ENCODE assay signal across 8 cellular contexts in the genomic region with DNA sequence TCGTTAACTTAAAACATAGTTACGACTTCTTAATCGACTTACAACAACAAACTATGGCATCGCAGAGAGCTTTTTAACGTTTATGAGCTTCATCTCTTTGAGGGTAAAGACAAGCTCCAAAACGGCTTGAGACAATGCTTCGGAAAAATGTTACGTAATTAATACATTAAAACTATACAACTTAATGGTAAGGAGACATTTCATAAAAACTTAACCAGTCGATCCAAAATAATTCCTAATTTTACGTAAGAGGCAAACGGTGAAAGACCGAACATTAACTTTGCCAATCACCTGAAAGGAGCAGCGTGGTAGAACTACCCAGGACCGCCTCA. TPM values are rescaled to one million over a fixed set of nuclear protein-coding genes. Genes with fewer than 3 reads are reported as not detected.
A peak's percentile ranks its signal among the peaks of the same experiment; 100 is the strongest.
DNase-seq lines count a peak whose midpoint lies in the region; ATAC-seq and TF ChIP-seq lines count a peak whose summit lies in the region.

No MANE protein-coding gene starts in this region.

- WGBS in testis, 2 donors, result 1 to 2% methylated on average over 14 of the region's 14 CpGs

- H3K4me3 ChIP-seq in kidney epithelial cell (ENCODE audit: low read depth, low read length) (peak overlapping the region; percentile 62), testis (peak overlapping the region; percentile 97 to 98)

- peak overlapping the region; percentile 93 for H3K4me3 Mint-ChIP-seq in activated CD4-positive, alpha-beta T cell treated with anti-CD3 and anti-CD28 coated beads, Interleukin-2, amount 10 ng/mL, durations not matched to agents 7 days and 5 days
- H3K4me3 Mint-ChIP-seq in activated naive CD8-positive, alpha-beta T cell treated with anti-CD3 and anti-CD28 coated beads, Interleukin-2, amount 10 ng/mL, durations not matched to agents 7 days and 5 days, result peak overlapping the region; percentile 96

- ATAC-seq in activated naive CD8-positive, alpha-beta T cell treated with anti-CD3 and anti-CD28 coated beads, Interleukin-2, amount 10 ng/mL, durations not matched to agents 7 days and 5 days (ENCODE audit: low read depth), result no peak

- no peaks in the 10 kb centered on the region for H3K27me3 ChIP-seq in kidney epithelial cell (ENCODE audit: control insufficient read depth, insufficient read depth, low read length)
- H3K27me3 ChIP-seq in testis, result no peaks in the 10 kb centered on the region

- H3K4me1 ChIP-seq in testis, result peaks cover 26% of the 10 kb centered on the region

- DNase-seq in activated CD4-positive, alpha-beta T cell treated with anti-CD3 and anti-CD28 coated beads, Interleukin-2, amount 10 ng/mL, durations not matched to agents 7 days and 5 days, result no peak
- no peak for DNase-seq in activated CD4-positive, alpha-beta T cell treated with anti-CD3 and anti-CD28 coated beads, Interleukin-2, amount 50 U/mL, for 48 hours
- no peak for DNase-seq in activated naive CD8-positive, alpha-beta T cell treated with anti-CD3 and anti-CD28 coated beads, Interleukin-2, amount 10 ng/mL, durations not matched to agents 7 days and 5 days
- no peak for DNase-seq in kidney epithelial cell (ENCODE audit: low read depth)
- DNase-seq in testis, result no peak
- DNase-seq in cerebellar nuclear complex (lab: John Stamatoyannopoulos, UW), result no peak
- DNase-seq in NCI-H1694 (lab: John Stamatoyannopoulos, UW), result no peak
- no peak for DNase-seq in NCI-H2107 (lab: John Stamatoyannopoulos, UW)

- POLR2A ChIA-PET in activated CD4-positive, alpha-beta T cell treated with anti-CD3 and anti-CD28 coated beads, Interleukin-2, amount 10 ng/mL, durations not matched to agents 7 days and 5 days (lab: Charles Lee), result no interaction called here
- POLR2A ChIA-PET in activated naive CD8-positive, alpha-beta T cell treated with anti-CD3 and anti-CD28 coated beads, Interleukin-2, amount 10 ng/mL, durations not matched to agents 7 days and 5 days (lab: Charles Lee), result interaction anchor here (0.6 to 2.7 kb wide), 5 partner anchors 9 to 725 kb away, joined by 3 to 20 read pairs (median 7); a partner anchor contains a TSS

- intact Hi-C loops in testis (cut with DNase I; ENCODE audit: low total_unique reads), result no loop called here

- H3K36me3 ChIP-seq in kidney epithelial cell (ENCODE audit: control insufficient read depth, insufficient read depth, low read length) (no peaks in the 10 kb centered on the region), testis (ENCODE audit: low read depth, missing control alignments) (no peaks in the 10 kb centered on the region)

- TF ChIP-seq CTCF in kidney epithelial cell (IDR thresholded peaks at IDR 0.05; ENCODE audit: insufficient read depth, low read length, poor library complexity, severe bottlenecking) (no peak), testis (IDR thresholded peaks at IDR 0.05) (peak in 1 of 3 experiments; percentile 55)

- H3K36me3 Mint-ChIP-seq in activated CD4-positive, alpha-beta T cell treated with anti-CD3 and anti-CD28 coated beads, Interleukin-2, amount 10 ng/mL, durations not matched to agents 7 days and 5 days (ENCODE audit: low read depth), result peaks cover 20% of the 10 kb centered on the region
- H3K36me3 Mint-ChIP-seq in activated naive CD8-positive, alpha-beta T cell treated with anti-CD3 and anti-CD28 coated beads, Interleukin-2, amount 10 ng/mL, durations not matched to agents 7 days and 5 days, result peaks cover 15% of the 10 kb centered on the region

- no peaks in the 10 kb centered on the region for H3K27me3 Mint-ChIP-seq in activated CD4-positive, alpha-beta T cell treated with anti-CD3 and anti-CD28 coated beads, Interleukin-2, amount 10 ng/mL, durations not matched to agents 7 days and 5 days
- no peaks in the 10 kb centered on the region for H3K27me3 Mint-ChIP-seq in activated naive CD8-positive, alpha-beta T cell treated with anti-CD3 and anti-CD28 coated beads, Interleukin-2, amount 10 ng/mL, durations not matched to agents 7 days and 5 days

- peaks cover 59% of the 10 kb centered on the region for H3K4me1 Mint-ChIP-seq in activated CD4-positive, alpha-beta T cell treated with anti-CD3 and anti-CD28 coated beads, Interleukin-2, amount 10 ng/mL, durations not matched to agents 7 days and 5 days
- H3K4me1 Mint-ChIP-seq in activated naive CD8-positive, alpha-beta T cell treated with anti-CD3 and anti-CD28 coated beads, Interleukin-2, amount 10 ng/mL, durations not matched to agents 7 days and 5 days, result peaks cover 48% of the 10 kb centered on the region

- peak overlapping the region; percentile 99 to 100 for H3K27ac ChIP-seq in testis

- H3K9me3 ChIP-seq in testis, result no peaks in the 10 kb centered on the region

- CTCF ChIA-PET in activated CD4-positive, alpha-beta T cell treated with anti-CD3 and anti-CD28 coated beads, Interleukin-2, amount 10 ng/mL, durations not matched to agents 7 days and 5 days (lab: Charles Lee), result interaction anchor here (0.6 to 2.9 kb wide), 16 partner anchors 9 to 1009 kb away, joined by 3 to 28 read pairs (median 4); no protein-coding TSS in a partner anchor

- no peak for TF ChIP-seq POLR2A in testis (IDR thresholded peaks at IDR 0.05)

- H3K9me3 Mint-ChIP-seq in activated CD4-positive, alpha-beta T cell treated with anti-CD3 and anti-CD28 coated beads, Interleukin-2, amount 10 ng/mL, durations not matched to agents 7 days and 5 days, result no peaks in the 10 kb centered on the region
- H3K9me3 Mint-ChIP-seq in activated naive CD8-positive, alpha-beta T cell treated with anti-CD3 and anti-CD28 coated beads, Interleukin-2, amount 10 ng/mL, durations not matched to agents 7 days and 5 days, result no peaks in the 10 kb centered on the region

- peak overlapping the region; percentile 100 for H3K27ac Mint-ChIP-seq in activated CD4-positive, alpha-beta T cell treated with anti-CD3 and anti-CD28 coated beads, Interleukin-2, amount 10 ng/mL, durations not matched to agents 7 days and 5 days
- H3K27ac Mint-ChIP-seq in activated naive CD8-positive, alpha-beta T cell treated with anti-CD3 and anti-CD28 coated beads, Interleukin-2, amount 10 ng/mL, durations not matched to agents 7 days and 5 days, result peak overlapping the region; percentile 99

RNA-seq across cellular contexts. Expression of a gene that starts 1.1 kb away (rescaled TPM):
- total RNA-seq in activated CD4-positive, alpha-beta T cell treated with anti-CD3 and anti-CD28 coated beads, Interleukin-2, amount 10 ng/mL, durations not matched to agents 7 days and 5 days, result 10 to 100 TPM; 91.4 to 95.2 TPM
- total RNA-seq in activated naive CD8-positive, alpha-beta T cell treated with anti-CD3 and anti-CD28 coated beads, Interleukin-2, amount 10 ng/mL, durations not matched to agents 7 days and 5 days, result 10 to 100 TPM; 90.9 to 91.0 TPM
- total RNA-seq in kidney epithelial cell, result 110 and 149 TPM in 2 replicates
- 100 to 1,000 TPM; 139 to 174 TPM for total RNA-seq in testis
- 100.0 TPM for polyA plus RNA-seq in testis (ENCODE audit: insufficient read depth, low read depth, low replicate concordance)

RNA-seq across cellular contexts. Expression of a gene that starts 1.9 kb away (rescaled TPM):
- 10 to 100 TPM; 40.7 to 41.7 TPM for total RNA-seq in activated CD4-positive, alpha-beta T cell treated with anti-CD3 and anti-CD28 coated beads, Interleukin-2, amount 10 ng/mL, durations not matched to agents 7 days and 5 days
- 10 to 100 TPM; 32.9 to 36.5 TPM for total RNA-seq in activated naive CD8-positive, alpha-beta T cell treated with anti-CD3 and anti-CD28 coated beads, Interleukin-2, amount 10 ng/mL, durations not matched to agents 7 days and 5 days
- total RNA-seq in kidney epithelial cell, result 43.4 and 43.6 TPM in 2 replicates
- 10 to 100 TPM; 51.6 to 55.9 TPM for total RNA-seq in testis
- 37.8 TPM for polyA plus RNA-seq in testis (ENCODE audit: insufficient read depth, low read depth, low replicate concordance)

RNA-seq across cellular contexts. Expression of a gene that starts 48.5 kb away (rescaled TPM):
- 10 to 100 TPM; 18.3 to 20.4 TPM for total RNA-seq in activated CD4-positive, alpha-beta T cell treated with anti-CD3 and anti-CD28 coated beads, Interleukin-2, amount 10 ng/mL, durations not matched to agents 7 days and 5 days
- total RNA-seq in activated naive CD8-positive, alpha-beta T cell treated with anti-CD3 and anti-CD28 coated beads, Interleukin-2, amount 10 ng/mL, durations not matched to agents 7 days and 5 days, result 10 to 100 TPM; 20.6 to 20.9 TPM
- total RNA-seq in kidney epithelial cell, result 11.3 and 12.9 TPM in 2 replicates
- 10 to 100 TPM; 22.7 to 25.4 TPM for total RNA-seq in testis
- 8.6 TPM for polyA plus RNA-seq in testis (ENCODE audit: insufficient read depth, low read depth, low replicate concordance)
